ENCODE assay signal across 1 cellular context in genomic region chr17:55813944-55814343, GRCh38.
TF ChIP-seq lines count a peak whose summit lies in the region.

No MANE protein-coding gene starts in this region.

TF ChIP-seq in K562, 482 proteins besides CTCF, POLR2A, EP300 and RAD21 (continued from another document):
- no peak for TF ChIP-seq ARID4B (CRISPR knock-in tag; IDR thresholded peaks at IDR 0.05)
